ENCODE assay signal across 15 cellular contexts in the genomic region with DNA sequence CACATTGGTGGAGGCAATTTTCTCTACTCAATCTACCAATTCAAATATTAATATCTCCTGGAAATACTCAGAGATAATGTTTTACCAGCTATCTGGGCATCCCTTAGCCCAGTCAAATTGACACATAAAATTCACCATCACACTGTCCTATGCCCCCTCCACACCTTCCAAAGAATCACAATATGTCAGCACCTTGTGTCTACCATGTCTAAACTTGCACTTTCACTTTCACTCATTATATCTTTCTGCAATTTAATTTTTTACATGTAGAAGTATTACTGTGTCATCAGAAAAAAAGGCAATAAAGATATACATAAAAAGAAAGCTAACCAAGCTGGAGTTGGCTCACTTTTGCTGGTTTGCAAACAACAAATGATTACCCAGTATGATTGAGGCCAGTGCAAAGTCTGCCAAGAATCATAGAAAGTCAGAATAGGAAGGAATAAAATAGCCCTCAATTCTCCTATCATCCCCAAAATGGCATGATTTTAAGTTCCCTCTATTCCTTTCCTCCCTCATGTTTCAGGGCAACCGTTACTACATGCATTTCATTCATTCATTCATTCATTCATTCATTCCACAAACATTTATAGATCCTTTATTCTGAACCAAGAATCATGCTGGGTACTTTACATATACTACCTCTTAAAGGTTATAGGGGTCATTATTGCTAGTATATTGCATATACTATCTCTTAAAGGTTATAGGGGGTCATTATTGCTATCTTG. TPM values are rescaled to one million over a fixed set of nuclear protein-coding genes. Genes with fewer than 3 reads are reported as not detected.
"Had no signal": no experiment of that assay in that cellular context is flagged by ENCODE, and none has a peak within 500 bp of the region (broad histone marks: within the 10 kb centered on the region; RNA-seq: fewer than 3 reads in every experiment).

No MANE protein-coding gene starts in this region.

- H3K9me3 ChIP-seq: body of pancreas, esophagus squamous epithelium, neutrophil had no signal

- H3K4me3 ChIP-seq: body of pancreas, esophagus squamous epithelium had no signal

- H3K27ac ChIP-seq: body of pancreas, esophagus squamous epithelium, neutrophil had no signal

- DNase-seq: activated CD4-positive, alpha-beta T cell treated with anti-CD3 and anti-CD28 coated beads, Interleukin-2, amount 50 U/mL, for 1 hour; activated naive CD4-positive, alpha-beta T cell; activated naive CD8-positive, alpha-beta T cell treated with anti-CD3 and anti-CD28 coated beads for 36 hours; activated T-cell treated with anti-CD3 and anti-CD28 coated beads for 4 hours; body of pancreas; effector memory CD8-positive, alpha-beta T cell; esophagus squamous epithelium; mesenchymal stem cell; naive thymus-derived CD8-positive, alpha-beta T cell; stimulated activated naive CD4-positive, alpha-beta T cell had no signal

- H3K4me3 Mint-ChIP-seq: activated naive CD8-positive, alpha-beta T cell treated with anti-CD3 and anti-CD28 coated beads for 36 hours; activated T-helper 17 cell treated with anti-CD3 and anti-CD28 coated beads, Interleukin-2, amount 50 U/mL, for 72 hours; effector memory CD8-positive, alpha-beta T cell; naive thymus-derived CD8-positive, alpha-beta T cell; WTC11 had no signal

- H3K9me3 Mint-ChIP-seq: activated naive CD8-positive, alpha-beta T cell treated with anti-CD3 and anti-CD28 coated beads for 36 hours; activated T-helper 17 cell treated with anti-CD3 and anti-CD28 coated beads, Interleukin-2, amount 50 U/mL, for 72 hours; effector memory CD8-positive, alpha-beta T cell; naive thymus-derived CD8-positive, alpha-beta T cell; WTC11 had no signal

- ATAC-seq: activated T-helper 17 cell treated with anti-CD3 and anti-CD28 coated beads, Interleukin-2, amount 50 U/mL, for 72 hours; body of pancreas; effector memory CD8-positive, alpha-beta T cell; naive thymus-derived CD8-positive, alpha-beta T cell; WTC11 had no signal

- H3K27me3 ChIP-seq: body of pancreas, esophagus squamous epithelium had no signal

- H3K36me3 ChIP-seq: esophagus squamous epithelium, neutrophil had no signal

- H3K36me3 Mint-ChIP-seq: activated naive CD8-positive, alpha-beta T cell treated with anti-CD3 and anti-CD28 coated beads for 36 hours; naive thymus-derived CD8-positive, alpha-beta T cell; WTC11 had no signal

- H3K27ac Mint-ChIP-seq: activated naive CD8-positive, alpha-beta T cell treated with anti-CD3 and anti-CD28 coated beads for 36 hours; activated T-helper 17 cell treated with anti-CD3 and anti-CD28 coated beads, Interleukin-2, amount 50 U/mL, for 72 hours; effector memory CD8-positive, alpha-beta T cell; naive thymus-derived CD8-positive, alpha-beta T cell; WTC11 had no signal

RNA-seq across cellular contexts. Expression of gene HTR1D, which starts 42.8 kb away (rescaled TPM):
- total RNA-seq: activated naive CD8-positive, alpha-beta T cell treated with anti-CD3 and anti-CD28 coated beads for 36 hours; activated T-helper 17 cell treated with anti-CD3 and anti-CD28 coated beads, Interleukin-2, amount 50 U/mL, for 72 hours; body of pancreas; cardiac septum; esophagus squamous epithelium; naive thymus-derived CD8-positive, alpha-beta T cell had no signal
- polyA plus RNA-seq: liver; naive thymus-derived CD8-positive, alpha-beta T cell had no signal
